Comparison of ENCODE assay signal across 19 cellular contexts in the genomic region with DNA sequence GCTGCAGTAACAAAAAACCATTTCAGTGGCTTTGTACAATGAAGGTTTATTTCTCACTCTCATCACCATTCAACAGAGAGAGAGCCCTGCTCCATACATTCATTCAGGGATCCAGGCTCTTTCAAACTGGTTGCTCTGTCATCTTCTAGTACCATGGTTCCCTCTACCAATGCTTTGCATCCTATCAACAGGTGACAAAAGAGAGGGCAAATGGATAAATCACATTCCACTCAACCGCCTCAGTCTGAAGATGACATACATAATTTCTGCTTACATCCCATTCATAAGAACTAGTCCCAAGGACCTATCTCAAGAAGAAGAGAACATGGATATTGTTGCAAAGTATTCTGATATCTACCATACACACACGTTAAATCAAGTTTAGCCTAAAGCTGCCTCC. TPM values are rescaled to one million over a fixed set of nuclear protein-coding genes. Genes with fewer than 3 reads are reported as not detected.
DNase-seq lines count a peak whose midpoint lies in the region; ATAC-seq and TF ChIP-seq lines count a peak whose summit lies in the region.
"Had no signal": no experiment of that assay in that cellular context is flagged by ENCODE, and none has a peak within 500 bp of the region (broad histone marks: within the 10 kb centered on the region; RNA-seq: fewer than 3 reads in every experiment).

No MANE protein-coding gene starts in this region.

- no peaks in the 10 kb centered on the region for H3K36me3 Mint-ChIP-seq in MCF 10A (ENCODE audit: insufficient read depth, unreplicated experiment)
- H3K36me3 Mint-ChIP-seq: CD8-positive, alpha-beta T cell had no signal

- no peak overlapping the region for H3K27ac Mint-ChIP-seq in MCF 10A (ENCODE audit: low read depth, unreplicated experiment)

- no peak overlapping the region for H3K27ac ChIP-seq in mammary epithelial cell (ENCODE audit: insufficient read depth, low read depth, low read length)
- peak overlapping the region; percentile 71 for H3K27ac ChIP-seq in SK-N-MC
- peak overlapping the region; percentile 28 for H3K27ac ChIP-seq in subcutaneous abdominal adipose tissue (ENCODE audit: low read depth, low read length)
- H3K27ac ChIP-seq: 22Rv1, GM23248 had no signal

- no peaks in the 10 kb centered on the region for H3K36me3 ChIP-seq in mammary epithelial cell (ENCODE audit: insufficient read depth, low read length)
- no peaks in the 10 kb centered on the region for H3K36me3 ChIP-seq in SK-N-MC (ENCODE audit: insufficient read depth, low read length)
- H3K36me3 ChIP-seq in subcutaneous abdominal adipose tissue (ENCODE audit: control insufficient read depth in 5 of 5, insufficient read depth in 5 of 5, low read length in 5 of 5) = no peaks in the 10 kb centered on the region

- POLR2A ChIA-PET in MCF 10A (lab: Yijun Ruan, JAX) = interaction anchor here (1.4 to 3.0 kb wide), 3 partner anchors 179 to 395 kb away, joined by 4 to 32 read pairs (median 17); a partner anchor contains a TSS

- H3K4me2 ChIP-seq in mammary epithelial cell (ENCODE audit: insufficient read depth, low read depth, low read length) = no peak overlapping the region

- ATAC-seq in HG03025 (IDR thresholded peaks at IDR 0.05; ENCODE audit: low FRiP score, unreplicated experiment) = no peak
- ATAC-seq: CD8-positive, alpha-beta T cell had no signal

- H3K4me3 ChIP-seq in mammary epithelial cell (replicated peaks in 1 of 3; ENCODE audit: insufficient read depth in 1 of 3, low read depth in 2 of 3, low read length in 3 of 3) (no peak overlapping the region), SK-N-MC (peak overlapping the region; percentile 24; the same call in 1 of the 2 replicates), subcutaneous abdominal adipose tissue (ENCODE audit: low read depth in 1 of 5, low read length in 5 of 5) (no peak overlapping the region)
- H3K4me3 ChIP-seq: GM23248 had no signal

- no peaks in the 10 kb centered on the region for H4K20me1 ChIP-seq in mammary epithelial cell (ENCODE audit: insufficient read depth, low read length)

- peak overlapping the region; percentile 50 for H3K4me3 Mint-ChIP-seq in MCF 10A (ENCODE audit: unreplicated experiment)

- BruUV-seq in MCF 10A (replicated peaks; lab: Mats Ljungman, UMichigan) (no TSS peak), mammary epithelial cell (replicated peaks; lab: Mats Ljungman, UMichigan) (no TSS peak)

- H3K27me3 Mint-ChIP-seq in MCF 10A (ENCODE audit: insufficient read depth, unreplicated experiment) = no peaks in the 10 kb centered on the region

- H3K9me3 ChIP-seq in mammary epithelial cell (replicated peaks; ENCODE audit: insufficient read depth, low read length) (no peaks in the 10 kb centered on the region), SK-N-MC (ENCODE audit: low read depth, low read length) (peaks cover 9% of the 10 kb centered on the region; the same call in 1 of the 2 replicates), subcutaneous abdominal adipose tissue (ENCODE audit: control insufficient read depth in 5 of 5, low read length in 5 of 5) (peaks cover 0 to 3% (median 0%) of the 10 kb centered on the region in 5 donors)
- H3K9me3 ChIP-seq: Caco-2 had no signal

- intact Hi-C loops in MCF 10A (cut with micrococcal nuclease) = no loop called here
- intact Hi-C loops in mammary epithelial cell (cut with micrococcal nuclease) = no loop called here

- H3K27me3 ChIP-seq in mammary epithelial cell (ENCODE audit: insufficient read depth, low read length) (no peaks in the 10 kb centered on the region), subcutaneous abdominal adipose tissue (ENCODE audit: control insufficient read depth in 5 of 5, insufficient read depth in 4 of 5, low read length in 5 of 5) (peaks cover 0 to 4% (median 0%) of the 10 kb centered on the region in 5 donors)

- 93% methylated on average over 2 of the region's 2 CpGs for WGBS in mammary epithelial cell (ENCODE audit: low coverage, missing lambda C conversion rate)

- H3K9ac ChIP-seq in mammary epithelial cell (ENCODE audit: insufficient read depth, low read length) = no peak overlapping the region
- H3K9ac ChIP-seq in SK-N-MC (ENCODE audit: insufficient read length) = no peak overlapping the region
- H3K9ac ChIP-seq in subcutaneous abdominal adipose tissue (ENCODE audit: low read length in 5 of 5) = no peak overlapping the region
- H3K9ac ChIP-seq: GM23248 had no signal

- no peak for DNase-seq in MCF 10A (ENCODE audit: unreplicated experiment)
- no peak for DNase-seq in mammary epithelial cell
- DNase-seq in SK-N-MC (ENCODE audit: low read depth, low spot score) = no peak
- DNase-seq in cerebellar nuclear complex (lab: John Stamatoyannopoulos, UW) = no peak
- DNase-seq: ACHN; AML-193; C1 segment of cervical spinal cord; Caco-2; CD8-positive, alpha-beta T cell; DMS153; DND-41; GM23248; H7; HCEC 1CT had no signal

- H2AFZ ChIP-seq in mammary epithelial cell (ENCODE audit: low read depth, low read length) = no peak overlapping the region

- CTCF ChIA-PET in MCF 10A (lab: Yijun Ruan, JAX) = interaction anchor here (0.8 to 4.0 kb wide), 7 partner anchors 9 to 622 kb away, joined by 3 to 133 read pairs (median 4); no protein-coding TSS in a partner anchor
- CTCF ChIA-PET in mammary epithelial cell (lab: Charles Lee; ENCODE audit: low non-redundant PET) = interaction anchor here (0.8 kb wide), 1 partner anchor 180 kb away, joined by 3 read pairs; no protein-coding TSS in a partner anchor

- H3K4me1 Mint-ChIP-seq in MCF 10A (ENCODE audit: insufficient read depth, unreplicated experiment) = peaks cover 21% of the 10 kb centered on the region

- dilution Hi-C loops in mammary epithelial cell (cut with HindIII; ENCODE audit: low sequenced_read_pairs) = no loop called here

- no peaks in the 10 kb centered on the region for H3K79me2 ChIP-seq in mammary epithelial cell (ENCODE audit: insufficient read depth, low read length)

- H3K9me3 Mint-ChIP-seq in MCF 10A (ENCODE audit: unreplicated experiment) = no peaks in the 10 kb centered on the region
- H3K9me3 Mint-ChIP-seq: CD8-positive, alpha-beta T cell had no signal

- TF ChIP-seq CTCF in MCF 10A (IDR thresholded peaks at IDR 0.05; ENCODE audit: unreplicated experiment) (no peak), mammary epithelial cell (conservative IDR thresholded peaks at IDR 0.05 in 1 of 2, IDR thresholded peaks at IDR 0.05 in 1 of 2; ENCODE audit: extremely low read depth in 1 of 2, insufficient read depth in 1 of 2, low read depth in 1 of 2, low read length in 2 of 2) (no peak)

- in situ Hi-C loops in mammary epithelial cell (cut with MboI; ENCODE audit: low sequenced_read_pairs in 2 of 2) = loop anchor here in 1 of 2 donors (5.0 to 25.0 kb wide), 2 partner anchors 392 to 917 kb away; no protein-coding TSS in a partner anchor

- H3K4me1 ChIP-seq in mammary epithelial cell (ENCODE audit: insufficient read depth, low read length) (peaks cover 5% of the 10 kb centered on the region), subcutaneous abdominal adipose tissue (ENCODE audit: control insufficient read depth in 5 of 5, insufficient read depth in 5 of 5, low read length in 5 of 5) (peaks cover 0 to 17% (median 8%) of the 10 kb centered on the region in 5 donors)
- H3K4me1 ChIP-seq: Caco-2 had no signal

RNA-seq across cellular contexts. Expression of a gene that starts 51.6 kb away (rescaled TPM):
- total RNA-seq in MCF 10A (2022) (not detected in 2 replicates), mammary epithelial cell (under 1 TPM in 1 of 2 donors, not detected in 1; under 0.01 TPM)
- polyA plus RNA-seq in mammary epithelial cell = not detected
- polyA minus RNA-seq in mammary epithelial cell = not detected
- total RNA-seq: CD8-positive, alpha-beta T cell; GM23248; H1; H7 had no signal
- polyA plus RNA-seq: BJ, GM23248, H1 had no signal
